Comparison of ENCODE assay signal across 10 cellular contexts in genomic region chr2:118842687-118843491, GRCh38. TPM values are rescaled to one million over a fixed set of nuclear protein-coding genes. Genes with fewer than 3 reads are reported as not detected.
DNase-seq lines count a peak whose midpoint lies in the region; ATAC-seq and TF ChIP-seq lines count a peak whose summit lies in the region.
"Had no signal": no experiment of that assay in that cellular context is flagged by ENCODE, and none has a peak within 500 bp of the region (broad histone marks: within the 10 kb centered on the region; RNA-seq: fewer than 3 reads in every experiment).

No MANE protein-coding gene starts in this region.

- peaks cover 66% of the 10 kb centered on the region for H3K79me2 ChIP-seq in ACC112 (ENCODE audit: control insufficient read depth, insufficient read depth, low read length, unreplicated experiment)

- H3K27me3 Mint-ChIP-seq in nephron (ENCODE audit: low read depth): peaks cover 93% of the 10 kb centered on the region

- no peaks in the 10 kb centered on the region for H3K36me3 Mint-ChIP-seq in nephron (ENCODE audit: low read depth)

- H3K27ac Mint-ChIP-seq in nephron: peak overlapping the region in 2 of 3 experiments; percentile 32 to 73

- DNase-seq in H7 (peak; percentile 88), SW480 (ENCODE audit: low spot score) (no peak)
- no peak for DNase-seq in effector memory CD4-positive, alpha-beta T cell
- no peak for DNase-seq in stimulated activated CD4-positive, alpha-beta T cell treated with anti-CD3 and anti-CD28 coated beads, Interleukin-12 subunit alpha, Interleukin-12 subunit beta, amount 100 ng/mL, for 4 hours
- DNase-seq in activated CD4-positive, CD25-positive, alpha-beta regulatory T cell treated with anti-CD3 and anti-CD28 coated beads, Interleukin-2, amount 50 U/mL, for 72 hours: no peak
- DNase-seq: aorta had no signal

- H3K27me3 ChIP-seq in ACC112 (ENCODE audit: insufficient read depth, low read length) (no peaks in the 10 kb centered on the region), H7 (ENCODE audit: control insufficient read depth, insufficient read depth, low read length) (peaks cover 97% of the 10 kb centered on the region)
- H3K27me3 ChIP-seq in effector memory CD4-positive, alpha-beta T cell (replicated peaks; ENCODE audit: control insufficient read depth, insufficient read depth, low read length, poor library complexity, severe bottlenecking): peaks cover 63% of the 10 kb centered on the region

- H3K27ac ChIP-seq in ACC112 (ENCODE audit: low read depth, low read length): peak overlapping the region; percentile 62
- H3K27ac ChIP-seq in effector memory CD4-positive, alpha-beta T cell (ENCODE audit: insufficient read depth, low read length, poor library complexity, severe bottlenecking): no peak overlapping the region

- H3K4me1 ChIP-seq in ACC112 (ENCODE audit: control insufficient read depth, insufficient read depth, low read length, unreplicated experiment): peaks cover 18% of the 10 kb centered on the region
- peaks cover 24% of the 10 kb centered on the region for H3K4me1 ChIP-seq in effector memory CD4-positive, alpha-beta T cell (ENCODE audit: control insufficient read depth, insufficient read depth, low read length, poor library complexity, severe bottlenecking)

- H3K36me3 ChIP-seq in ACC112 (ENCODE audit: insufficient read depth, low read length) (no peaks in the 10 kb centered on the region), H7 (replicated peaks; ENCODE audit: control insufficient read depth, insufficient read depth, low read length) (no peaks in the 10 kb centered on the region)
- no peaks in the 10 kb centered on the region for H3K36me3 ChIP-seq in effector memory CD4-positive, alpha-beta T cell (ENCODE audit: control insufficient read depth, insufficient read depth, low read length)

- peaks cover 38% of the 10 kb centered on the region for H3K4me1 Mint-ChIP-seq in nephron

- H3K9me3 ChIP-seq in effector memory CD4-positive, alpha-beta T cell (ENCODE audit: control insufficient read depth, low read length): no peaks in the 10 kb centered on the region

- H3K4me3 ChIP-seq in ACC112 (ENCODE audit: low read depth, low read length): peak overlapping the region; percentile 85
- peak overlapping the region; percentile 35 for H3K4me3 ChIP-seq in H7 (ENCODE audit: insufficient read depth, low read depth, low read length)
- peak overlapping the region; percentile 55 for H3K4me3 ChIP-seq in effector memory CD4-positive, alpha-beta T cell (ENCODE audit: insufficient read depth, low read depth, low read length, poor library complexity, severe bottlenecking)

- H3K9me3 Mint-ChIP-seq in nephron: no peaks in the 10 kb centered on the region

- H2AFZ ChIP-seq in ACC112 (ENCODE audit: low read length, unreplicated experiment): peak overlapping the region; percentile 37

- peak overlapping the region; percentile 61 to 90 (median 75) for H3K4me3 Mint-ChIP-seq in nephron

- no peak for TF ChIP-seq CTCF in nephron (IDR thresholded peaks at IDR 0.05; ENCODE audit: unreplicated experiment in 3 of 3)

- ATAC-seq in HG02970 (IDR thresholded peaks at IDR 0.05; ENCODE audit: low FRiP score, unreplicated experiment): no peak

RNA-seq across cellular contexts. Expression of gene EN1, which starts 4.6 kb away (rescaled TPM):
- not detected in 2 replicates for total RNA-seq in H7 (2014; rRNA removed; shearing (Covaris generic))
- total RNA-seq: aorta, renal cortical epithelial cell had no signal

Comparison
In these comparisons a context has a peak if more than half of its experiments do, and no peak if none do; other contexts are left out.
1. H3K4me3 ChIP-seq: peak in every context shown above with its lines; median percentile 85 in ACC112; 55 in effector memory CD4-positive, alpha-beta T cell; 35 in H7.